25 cellular contexts compared by ENCODE assay signal in the genomic region with DNA sequence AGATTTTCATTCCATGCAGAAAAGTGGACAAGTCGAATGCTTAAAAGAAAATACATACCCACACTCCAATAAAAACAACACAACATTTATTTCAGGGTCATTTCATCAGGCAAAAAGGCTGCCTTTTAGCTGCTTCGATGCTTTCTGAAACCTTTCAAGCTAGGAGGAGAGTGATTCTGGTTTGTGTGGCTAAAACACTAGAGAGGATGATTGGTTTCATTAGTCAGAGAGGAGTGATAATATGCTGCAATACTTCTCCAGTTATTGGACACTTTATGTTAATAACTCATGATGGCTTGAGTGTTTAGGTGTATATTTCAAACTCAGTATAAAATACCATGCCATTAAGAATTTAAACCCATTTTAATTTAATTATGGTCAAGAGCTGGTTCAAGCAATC.
A peak's percentile ranks its signal among the peaks of the same experiment; 100 is the strongest.
DNase-seq lines count a peak whose midpoint lies in the region; ATAC-seq, FAIRE-seq and TF ChIP-seq lines count a peak whose summit lies in the region.
"Had no signal": no experiment of that assay in that cellular context is flagged by ENCODE, and none has a peak within 500 bp of the region (broad histone marks: within the 10 kb centered on the region; RNA-seq: fewer than 3 reads in every experiment).

No MANE protein-coding gene starts in this region.

- TF ChIP-seq CTCF in AG10803 (conservative IDR thresholded peaks at IDR 0.05; ENCODE audit: low read length) (no peak), astrocyte of the spinal cord (IDR thresholded peaks at IDR 0.05; ENCODE audit: low read depth, low read length) (no peak), fibroblast of the aortic adventitia (IDR thresholded peaks at IDR 0.05; ENCODE audit: insufficient read depth, low read length) (no peak), GM23338 (conservative IDR thresholded peaks at IDR 0.05; ENCODE audit: low read depth in 2 of 2) (no peak), left ventricle myocardium inferior (IDR thresholded peaks at IDR 0.05; ENCODE audit: borderline replicate concordance) (no peak)

- ATAC-seq in GM23338 (no peak), GM21360 (IDR thresholded peaks at IDR 0.05; ENCODE audit: unreplicated experiment) (no peak)

- H3F3A ChIP-seq in GM23338 (replicated peaks; ENCODE audit: low read depth) = no peaks in the 10 kb centered on the region

- H3K27ac ChIP-seq in GM23338 (ENCODE audit: low read depth) = no peak overlapping the region
- H3K27ac ChIP-seq in left ventricle myocardium inferior (replicated peaks) = no peak overlapping the region
- H3K27ac ChIP-seq: Peyer's patch, SJCRH30 had no signal

- no peak overlapping the region for H3K27ac Mint-ChIP-seq in GM23338
- H3K27ac Mint-ChIP-seq: CD4-positive, CD25-positive, alpha-beta regulatory T cell had no signal

- no peak overlapping the region for H3K4me2 ChIP-seq in GM23338

- H3K4me3 Mint-ChIP-seq in GM23338 = no peak overlapping the region
- H3K4me3 Mint-ChIP-seq: CD4-positive, CD25-positive, alpha-beta regulatory T cell had no signal

- intact Hi-C loops in left ventricle myocardium inferior (cut with micrococcal nuclease) = no loop called here

- H3K4me1 Mint-ChIP-seq in GM23338 = peaks cover 5% of the 10 kb centered on the region; the same call in 2 of the 3 replicates
- H3K4me1 Mint-ChIP-seq: CD4-positive, CD25-positive, alpha-beta regulatory T cell had no signal

- H3K27me3 ChIP-seq in GM23338 (ENCODE audit: insufficient read depth) = no peaks in the 10 kb centered on the region
- no peaks in the 10 kb centered on the region for H3K27me3 ChIP-seq in left ventricle myocardium inferior (ENCODE audit: low read depth)
- H3K27me3 ChIP-seq: MG63, Peyer's patch, SJCRH30 had no signal

- H3K36me3 ChIP-seq in GM23338 (ENCODE audit: insufficient read depth) (no peaks in the 10 kb centered on the region), left ventricle myocardium inferior (no peaks in the 10 kb centered on the region)
- H3K36me3 ChIP-seq: HAP-1, MG63, Peyer's patch, SJCRH30 had no signal

- DNase-seq in AG10803 (ENCODE audit: low read depth) (peak; percentile 22), H54 (ENCODE audit: insufficient read length, low spot score) (no peak), astrocyte of the spinal cord (ENCODE audit: low read depth, low spot score) (peak; percentile 8), fibroblast of the aortic adventitia (ENCODE audit: low read depth) (peak; percentile 41), GM23338 (ENCODE audit: low spot score) (no peak), NCI-H748 (lab: John Stamatoyannopoulos, UW; ENCODE audit: unreplicated experiment) (no peak), left ventricle myocardium inferior (no peak)
- DNase-seq: CD4-positive, CD25-positive, alpha-beta regulatory T cell; Kasumi-1; MG63; NCI-H1092; NCI-H1436; NCI-H187 treated with DMSO at 0.1 percent for 48 hours; NCI-H2107; NCI-H345; NCI-H524; NCI-H82; Peyer's patch; SJCRH30; SW 1271 had no signal

- no peak overlapping the region for H2AFZ ChIP-seq in GM23338

- H3K27me3 Mint-ChIP-seq in GM23338 (ENCODE audit: insufficient read depth, low read depth, poor library complexity) = no peaks in the 10 kb centered on the region
- H3K27me3 Mint-ChIP-seq: CD4-positive, CD25-positive, alpha-beta regulatory T cell had no signal

- FAIRE-seq in H54 (lab: Jason Lieb, UNC) = peak; percentile 60
- FAIRE-seq: A204.1, G401.6, GM19239 had no signal

- in situ Hi-C loops in astrocyte of the spinal cord (cut with HindIII; ENCODE audit: low sequenced_read_pairs) = no loop called here

- H3K4me3 ChIP-seq in AG10803 (ENCODE audit: low read length) (no peak overlapping the region), astrocyte of the spinal cord (ENCODE audit: low read depth, low read length) (no peak overlapping the region), fibroblast of the aortic adventitia (ENCODE audit: low read depth, low read length) (no peak overlapping the region), GM23338 (no peak overlapping the region), left ventricle myocardium inferior (no peak overlapping the region)
- H3K4me3 ChIP-seq: HAP-1, MG63, Peyer's patch, SJCRH30 had no signal

- no peaks in the 10 kb centered on the region for H3K36me3 Mint-ChIP-seq in GM23338 (ENCODE audit: low read depth)
- H3K36me3 Mint-ChIP-seq: CD4-positive, CD25-positive, alpha-beta regulatory T cell had no signal

- H3K79me2 ChIP-seq in GM23338 (replicated peaks; ENCODE audit: insufficient read depth) = no peaks in the 10 kb centered on the region

- peaks cover 17% of the 10 kb centered on the region; the same call in 1 of the 2 replicates for H3K9me2 ChIP-seq in GM23338 (ENCODE audit: insufficient read depth)

- H3K9me3 Mint-ChIP-seq in GM23338 = no peaks in the 10 kb centered on the region

- TF ChIP-seq POLR2A in H54 (IDR thresholded peaks at IDR 0.05; ENCODE audit: low read depth, low read length) = no peak

- H3K9me3 ChIP-seq in left ventricle myocardium inferior (replicated peaks) = no peaks in the 10 kb centered on the region
- H3K9me3 ChIP-seq: HAP-1, MG63, Peyer's patch, SJCRH30 had no signal

- H3K4me1 ChIP-seq in GM23338 (ENCODE audit: insufficient read depth) = no peaks in the 10 kb centered on the region; the same call in 1 of the 2 replicates
- H3K4me1 ChIP-seq in left ventricle myocardium inferior = no peaks in the 10 kb centered on the region
- H3K4me1 ChIP-seq: HAP-1, Peyer's patch, SJCRH30 had no signal

- H4K20me1 ChIP-seq in GM23338 (replicated peaks; ENCODE audit: insufficient read depth) = no peaks in the 10 kb centered on the region

TF ChIP-seq in GM23338, 12 proteins besides CTCF, POLR2A, EP300 and RAD21 (continues in another document):
- TF ChIP-seq EZH2 (IDR thresholded peaks at IDR 0.05; ENCODE audit: low read depth, unreplicated experiment) = no peak
- no peak for TF ChIP-seq ZNF114 (CRISPR knock-in tag; IDR thresholded peaks at IDR 0.05)
- no peak for TF ChIP-seq POLR2AphosphoS5 (IDR thresholded peaks at IDR 0.05; ENCODE audit: low read depth)
- no peak for TF ChIP-seq ZNF462 (CRISPR knock-in tag; IDR thresholded peaks at IDR 0.05)
- TF ChIP-seq CREB1 (CRISPR knock-in tag; IDR thresholded peaks at IDR 0.05; ENCODE audit: low read depth) = no peak
- no peak for TF ChIP-seq JUNB (IDR thresholded peaks at IDR 0.05; ENCODE audit: unreplicated experiment)

Comparison
In these comparisons a context has a peak if more than half of its experiments do, and no peak if none do; other contexts are left out.
1. DNase-seq: peak in AG10803 (single experiment), astrocyte of the spinal cord (single experiment) and fibroblast of the aortic adventitia (single experiment); none in H54 (single experiment), GM23338 (single experiment), NCI-H748 (single experiment) and left ventricle myocardium inferior (single experiment).